19 cellular contexts compared by ENCODE assay signal in the genomic region with DNA sequence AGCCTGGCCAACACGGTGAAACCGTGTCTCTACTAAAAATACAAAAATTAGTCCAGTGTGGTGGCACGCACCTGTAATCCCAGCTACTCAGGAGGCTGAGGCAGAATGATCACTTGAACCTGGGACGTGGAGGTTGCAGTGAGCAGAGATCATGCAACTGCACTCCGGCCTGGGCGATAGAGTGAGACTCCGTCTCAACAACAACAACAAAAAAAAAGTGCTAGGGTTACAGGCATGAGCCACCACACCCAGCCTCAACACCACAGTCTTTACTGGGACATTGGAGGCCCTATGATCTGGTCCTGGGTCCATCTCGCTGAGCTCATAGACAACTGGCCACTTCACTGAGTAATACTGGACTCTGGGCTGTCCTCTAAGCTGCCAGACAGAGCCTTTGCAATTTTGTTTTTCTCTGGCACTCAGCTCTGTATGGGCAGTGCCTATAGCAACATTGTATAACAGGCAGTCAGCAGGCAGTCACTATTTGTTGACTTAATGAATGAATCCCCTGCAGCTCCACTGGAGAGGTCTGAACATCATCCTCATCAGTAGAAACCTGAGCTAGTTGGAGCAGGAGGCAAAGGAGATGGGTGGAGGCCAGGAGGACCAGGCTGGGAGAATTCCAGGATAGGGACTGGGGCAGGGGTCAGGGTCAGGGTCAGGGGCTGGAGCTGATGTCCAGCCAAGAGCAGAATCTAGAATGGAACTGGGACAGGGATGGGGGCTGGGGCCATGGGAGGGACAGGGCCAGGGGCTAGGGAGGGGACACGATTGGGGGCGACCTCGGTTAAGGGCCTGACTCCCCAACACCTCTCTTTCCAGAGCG. TPM values are rescaled to one million over a fixed set of nuclear protein-coding genes. Genes with fewer than 3 reads are reported as not detected.
DNase-seq lines count a peak whose midpoint lies in the region; ATAC-seq and TF ChIP-seq lines count a peak whose summit lies in the region.
"Had no signal": no experiment of that assay in that cellular context is flagged by ENCODE, and none has a peak within 500 bp of the region (broad histone marks: within the 10 kb centered on the region; RNA-seq: fewer than 3 reads in every experiment).

No MANE protein-coding gene starts in this region.

- H2AFZ ChIP-seq in OCI-LY3 (ENCODE audit: low read depth, low read length), result no peak overlapping the region

- no peak for TF ChIP-seq CTCF in OCI-LY3 (IDR thresholded peaks at IDR 0.05; ENCODE audit: low read depth, low read length)
- no peak for TF ChIP-seq CTCF in fibroblast of mammary gland (conservative IDR thresholded peaks at IDR 0.05; ENCODE audit: control insufficient read depth, insufficient read depth, low read depth, low read length)
- no peak for TF ChIP-seq CTCF in GM13977 (IDR thresholded peaks at IDR 0.05; ENCODE audit: extremely low read depth, insufficient read depth, missing control alignments)
- TF ChIP-seq CTCF in testis (IDR thresholded peaks at IDR 0.05), result no peak
- no peak for TF ChIP-seq CTCF in thyroid gland (IDR thresholded peaks at IDR 0.05)

- H3K9me3 ChIP-seq in OCI-LY3 (ENCODE audit: insufficient read depth, low read length), result no peaks in the 10 kb centered on the region
- no peaks in the 10 kb centered on the region for H3K9me3 ChIP-seq in testis
- H3K9me3 ChIP-seq in thyroid gland, result no peaks in the 10 kb centered on the region
- H3K9me3 ChIP-seq: gastrocnemius medialis, vagina had no signal

- H3K4me3 Mint-ChIP-seq in activated naive CD8-positive, alpha-beta T cell treated with anti-CD3 and anti-CD28 coated beads, Interleukin-2, amount 10 ng/mL, durations not matched to agents 7 days and 5 days, result no peak overlapping the region
- no peak overlapping the region for H3K4me3 Mint-ChIP-seq in activated naive CD8-positive, alpha-beta T cell treated with anti-CD3 and anti-CD28 coated beads, Interleukin-2, amount 50 U/mL, for 24 hours

- H3K27ac ChIP-seq in OCI-LY3 (ENCODE audit: low read length) (no peak overlapping the region), testis (no peak overlapping the region), thyroid gland (no peak overlapping the region)
- H3K27ac ChIP-seq: coronary artery, gastrocnemius medialis, vagina had no signal

- H3K36me3 Mint-ChIP-seq in activated naive CD8-positive, alpha-beta T cell treated with anti-CD3 and anti-CD28 coated beads, Interleukin-2, amount 10 ng/mL, durations not matched to agents 7 days and 5 days, result no peaks in the 10 kb centered on the region
- peaks cover 3% of the 10 kb centered on the region for H3K36me3 Mint-ChIP-seq in activated naive CD8-positive, alpha-beta T cell treated with anti-CD3 and anti-CD28 coated beads, Interleukin-2, amount 50 U/mL, for 24 hours (ENCODE audit: low read depth)

- no peak overlapping the region for H3K4me3 ChIP-seq in OCI-LY3 (ENCODE audit: low read length)
- H3K4me3 ChIP-seq in fibroblast of mammary gland (ENCODE audit: control insufficient read depth, low read depth, low read length), result no peak overlapping the region
- H3K4me3 ChIP-seq in testis, result no peak overlapping the region
- no peak overlapping the region for H3K4me3 ChIP-seq in thyroid gland (replicated peaks in 1 of 3)
- H3K4me3 ChIP-seq: coronary artery, gastrocnemius medialis, lung, vagina had no signal

- no peak for DNase-seq in activated naive CD8-positive, alpha-beta T cell treated with anti-CD3 and anti-CD28 coated beads, Interleukin-2, amount 10 ng/mL, durations not matched to agents 7 days and 5 days
- no peak for DNase-seq in activated naive CD8-positive, alpha-beta T cell treated with anti-CD3 and anti-CD28 coated beads, Interleukin-2, amount 50 U/mL, for 24 hours
- peak; percentile 19 for DNase-seq in fibroblast of mammary gland (ENCODE audit: low read depth)
- DNase-seq in GM13977 (ENCODE audit: low spot score), result no peak
- no peak for DNase-seq in head of caudate nucleus
- no peak for DNase-seq in testis
- DNase-seq in thyroid gland, result no peak
- DNase-seq: activated gamma-delta T cell; gastrocnemius medialis; NCI-H187 treated with DMSO at 0.1 percent for 48 hours; NK-92 treated with Interleukin-12 subunit alpha and Interleukin-12 subunit beta, amount 100 ng/mL, for 24 hours; SIG-M5; stimulated activated naive CD4-positive, alpha-beta T cell treated with Interleukin-2 at 50 U/mL for 16 hours had no signal

- POLR2A ChIA-PET in activated naive CD8-positive, alpha-beta T cell treated with anti-CD3 and anti-CD28 coated beads, Interleukin-2, amount 10 ng/mL, durations not matched to agents 7 days and 5 days (lab: Charles Lee), result interaction anchor here (0.6 to 1.4 kb wide), 2 partner anchors 9 to 27 kb away, joined by 3 to 6 read pairs; partner anchors contain the start of genes BLOC1S3 and TRAPPC6A

- in situ Hi-C loops in GM13977 (cut with MboI; ENCODE audit: low pct_unique_long_range_greater_than_20kb, low sequenced_read_pairs, unreplicated experiment), result no loop called here

- no peak for TF ChIP-seq POLR2A in testis (IDR thresholded peaks at IDR 0.05)
- no peak for TF ChIP-seq POLR2A in thyroid gland (IDR thresholded peaks at IDR 0.05)

- H3K27me3 ChIP-seq in OCI-LY3 (ENCODE audit: low read depth, low read length), result no peaks in the 10 kb centered on the region
- H3K27me3 ChIP-seq in testis, result no peaks in the 10 kb centered on the region
- H3K27me3 ChIP-seq in thyroid gland, result no peaks in the 10 kb centered on the region
- H3K27me3 ChIP-seq: gastrocnemius medialis, vagina had no signal

- H3K79me2 ChIP-seq in OCI-LY3 (ENCODE audit: low read length), result no peaks in the 10 kb centered on the region

- no peak overlapping the region for H3K9ac ChIP-seq in OCI-LY3 (ENCODE audit: low read length)

- no peaks in the 10 kb centered on the region for H3K9me3 Mint-ChIP-seq in activated naive CD8-positive, alpha-beta T cell treated with anti-CD3 and anti-CD28 coated beads, Interleukin-2, amount 10 ng/mL, durations not matched to agents 7 days and 5 days
- H3K9me3 Mint-ChIP-seq in activated naive CD8-positive, alpha-beta T cell treated with anti-CD3 and anti-CD28 coated beads, Interleukin-2, amount 50 U/mL, for 24 hours, result no peaks in the 10 kb centered on the region

- WGBS in testis, 2 donors, result 86 to 87% methylated on average over 12 of the region's 12 CpGs
- WGBS in thyroid gland, 2 donors, result 83 to 92% methylated on average over 12 of the region's 12 CpGs

- no peaks in the 10 kb centered on the region for H4K20me1 ChIP-seq in OCI-LY3 (ENCODE audit: insufficient read depth, low read length)

- peak overlapping the region; percentile 20 for H3K27ac Mint-ChIP-seq in activated naive CD8-positive, alpha-beta T cell treated with anti-CD3 and anti-CD28 coated beads, Interleukin-2, amount 10 ng/mL, durations not matched to agents 7 days and 5 days
- H3K27ac Mint-ChIP-seq in activated naive CD8-positive, alpha-beta T cell treated with anti-CD3 and anti-CD28 coated beads, Interleukin-2, amount 50 U/mL, for 24 hours, result no peak overlapping the region

- intact Hi-C loops in head of caudate nucleus (cut with DNase I), result no loop called here
- intact Hi-C loops in testis (cut with DNase I; ENCODE audit: low total_unique reads), result no loop called here
- intact Hi-C loops in thyroid gland (cut with DNase I), result no loop called here

- H3K4me2 ChIP-seq in OCI-LY3 (ENCODE audit: low read length), result peak overlapping the region; percentile 72; the same call in 1 of the 2 replicates

- peaks cover 4% of the 10 kb centered on the region for H3K4me1 Mint-ChIP-seq in activated naive CD8-positive, alpha-beta T cell treated with anti-CD3 and anti-CD28 coated beads, Interleukin-2, amount 10 ng/mL, durations not matched to agents 7 days and 5 days
- H3K4me1 Mint-ChIP-seq in activated naive CD8-positive, alpha-beta T cell treated with anti-CD3 and anti-CD28 coated beads, Interleukin-2, amount 50 U/mL, for 24 hours, result peaks cover 4% of the 10 kb centered on the region

- no peak for ATAC-seq in activated naive CD8-positive, alpha-beta T cell treated with anti-CD3 and anti-CD28 coated beads, Interleukin-2, amount 10 ng/mL, durations not matched to agents 7 days and 5 days (ENCODE audit: low read depth)
- no peak for ATAC-seq in activated naive CD8-positive, alpha-beta T cell treated with anti-CD3 and anti-CD28 coated beads, Interleukin-2, amount 50 U/mL, for 24 hours

- no peaks in the 10 kb centered on the region for H3K27me3 Mint-ChIP-seq in activated naive CD8-positive, alpha-beta T cell treated with anti-CD3 and anti-CD28 coated beads, Interleukin-2, amount 10 ng/mL, durations not matched to agents 7 days and 5 days
- no peaks in the 10 kb centered on the region for H3K27me3 Mint-ChIP-seq in activated naive CD8-positive, alpha-beta T cell treated with anti-CD3 and anti-CD28 coated beads, Interleukin-2, amount 50 U/mL, for 24 hours

- H3K4me1 ChIP-seq in OCI-LY3 (ENCODE audit: low read length) (peaks cover 2% of the 10 kb centered on the region; the same call in 1 of the 2 replicates), testis (peaks cover 6% of the 10 kb centered on the region), thyroid gland (no peaks in the 10 kb centered on the region)
- H3K4me1 ChIP-seq: gastrocnemius medialis had no signal

- H3K36me3 ChIP-seq in OCI-LY3 (replicated peaks; ENCODE audit: low read depth, low read length), result peaks cover under 1% of the 10 kb centered on the region
- H3K36me3 ChIP-seq in testis (ENCODE audit: low read depth, missing control alignments), result no peaks in the 10 kb centered on the region
- no peaks in the 10 kb centered on the region for H3K36me3 ChIP-seq in thyroid gland
- H3K36me3 ChIP-seq: gastrocnemius medialis had no signal

RNA-seq across cellular contexts. Expression of gene BLOC1S3, which starts 8.1 kb away (rescaled TPM):
- total RNA-seq in activated naive CD8-positive, alpha-beta T cell treated with anti-CD3 and anti-CD28 coated beads, Interleukin-2, amount 10 ng/mL, durations not matched to agents 7 days and 5 days, result 10 to 100 TPM; 21.9 to 22.8 TPM
- 10 to 100 TPM; 38.2 to 43.7 TPM for total RNA-seq in testis
- 14.1 TPM for polyA plus RNA-seq in testis (ENCODE audit: insufficient read depth, low read depth, low replicate concordance)
- 10 to 100 TPM in 3 of 4 donors, 1 to 10 TPM in 1; 9.1 to 15.4 (median 11.9) TPM for total RNA-seq in thyroid gland

RNA-seq across cellular contexts. Expression of gene TRAPPC6A, which starts 8.7 kb away (rescaled TPM):
- 10 to 100 TPM; 61.1 to 63.6 TPM for total RNA-seq in activated naive CD8-positive, alpha-beta T cell treated with anti-CD3 and anti-CD28 coated beads, Interleukin-2, amount 10 ng/mL, durations not matched to agents 7 days and 5 days
- total RNA-seq in testis, result 10 to 100 TPM; 38.7 to 42.8 TPM
- polyA plus RNA-seq in testis (ENCODE audit: insufficient read depth, low read depth, low replicate concordance), result 37.0 TPM
- total RNA-seq in thyroid gland, result 10 to 100 TPM; 25.0 to 53.3 (median 38.8) TPM

RNA-seq across cellular contexts. Expression of gene NKPD1, which starts 25.9 kb away (rescaled TPM):
- total RNA-seq in activated naive CD8-positive, alpha-beta T cell treated with anti-CD3 and anti-CD28 coated beads, Interleukin-2, amount 10 ng/mL, durations not matched to agents 7 days and 5 days, result under 1 TPM; 0.31 to 0.47 TPM
- total RNA-seq in testis, result 1 to 10 TPM; 1.3 to 4.2 TPM
- polyA plus RNA-seq in testis (ENCODE audit: insufficient read depth, low read depth, low replicate concordance), result 1.0 TPM
- 1 to 10 TPM in 1 of 4 donors, under 1 TPM in 3; 0.44 to 1.3 (median 0.68) TPM for total RNA-seq in thyroid gland
- total RNA-seq: astrocyte had no signal

RNA-seq across cellular contexts. Expression of gene EXOC3L2, which starts 58.5 kb away (rescaled TPM):
- total RNA-seq in activated naive CD8-positive, alpha-beta T cell treated with anti-CD3 and anti-CD28 coated beads, Interleukin-2, amount 10 ng/mL, durations not matched to agents 7 days and 5 days, result not detected
- total RNA-seq in testis (10 to 100 TPM; 29.5 to 30.2 TPM), thyroid gland (10 to 100 TPM in 2 of 4 donors, 1 to 10 TPM in 2; 2.1 to 17.2 (median 11.4) TPM)
- 7.4 TPM for polyA plus RNA-seq in testis (ENCODE audit: insufficient read depth, low read depth, low replicate concordance)
- total RNA-seq: T-helper 2 cell treated with Interferon-gamma antibody and Interleukin-4, amounts not matched to agents 100 ng/mL and 5 ng/mL, for 36 hours had no signal
